28 cellular contexts compared by ENCODE assay signal in the genomic region with DNA sequence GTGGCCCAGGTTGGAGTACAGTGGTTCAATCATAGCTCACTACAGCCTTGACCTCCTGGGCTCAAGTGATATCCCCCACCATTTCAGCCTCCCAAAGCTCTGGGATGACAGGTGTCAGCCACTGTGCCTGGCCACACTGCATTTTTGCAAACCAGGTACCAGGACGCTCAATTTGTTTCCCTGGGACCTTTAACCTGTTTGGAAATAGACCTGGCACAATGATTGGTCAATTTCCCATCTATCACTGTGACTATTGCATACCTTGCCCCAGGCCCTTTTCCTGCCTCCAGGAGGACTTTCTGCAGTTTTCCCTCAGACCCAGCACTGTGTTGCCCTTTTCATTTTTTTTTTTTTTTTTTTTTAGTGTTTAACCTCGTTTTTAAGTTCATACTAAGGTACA. TPM values are rescaled to one million over a fixed set of nuclear protein-coding genes. Genes with fewer than 3 reads are reported as not detected.
"Had no signal": no experiment of that assay in that cellular context is flagged by ENCODE, and none has a peak within 500 bp of the region (broad histone marks: within the 10 kb centered on the region; RNA-seq: fewer than 3 reads in every experiment).

No MANE protein-coding gene starts in this region.

- H3K4me3 ChIP-seq: hepatocyte, left ventricle myocardium inferior, right atrium auricular region, thyroid gland had no signal

- H3K27me3 Mint-ChIP-seq: activated B cell treated with CpG ODN at 0.5 μM for 24 hours; activated CD4-positive, alpha-beta T cell treated with anti-CD3 and anti-CD28 coated beads for 36 hours; naive thymus-derived CD8-positive, alpha-beta T cell; progenitor cell of endocrine pancreas; stimulated activated naive CD8-positive, alpha-beta T cell treated with anti-CD3 and anti-CD28 coated beads, Interleukin-15, Interleukin-2, amounts not matched to agents 100 ng/mL and 50 ng/mL, for 24 hours had no signal

- H3K9me3 ChIP-seq: left ventricle myocardium inferior, right atrium auricular region, thyroid gland had no signal

- H3K27ac ChIP-seq: foreskin keratinocyte, hepatocyte, left ventricle myocardium inferior, right atrium auricular region, thyroid gland had no signal

- H3K36me3 Mint-ChIP-seq: immature natural killer cell; mesothelial cell of epicardium; naive thymus-derived CD8-positive, alpha-beta T cell had no signal

- ATAC-seq: activated CD4-positive, alpha-beta T cell treated with anti-CD3 and anti-CD28 coated beads for 36 hours; activated T-cell treated with anti-CD3 and anti-CD28 coated beads, Interleukin-2, amount 50 U/mL, for 4 hours; foreskin keratinocyte; naive thymus-derived CD8-positive, alpha-beta T cell; T-helper 17 cell had no signal

- DNase-seq: activated B cell treated with CpG ODN at 0.5 μM for 24 hours; activated CD4-positive, alpha-beta T cell treated with anti-CD3 and anti-CD28 coated beads for 36 hours; activated CD4-positive, alpha-beta T cell treated with anti-CD3 and anti-CD28 coated beads, Interleukin-2, amount 50 U/mL, for 48 hours; activated CD8-positive, alpha-beta memory T cell treated with anti-CD3 and anti-CD28 coated beads, Interleukin-2, amount 50 U/mL, for 48 hours; activated naive CD4-positive, alpha-beta T cell treated with anti-CD3 and anti-CD28 coated beads for 36 hours; activated T-cell treated with anti-CD3 and anti-CD28 coated beads, Interleukin-2, amount 50 U/mL, for 4 hours; amygdala; cortex of kidney; effector CD8-positive, alpha-beta T cell; foreskin keratinocyte; immature natural killer cell; kidney glomerular epithelial cell; left ventricle myocardium inferior; mammary epithelial cell; naive thymus-derived CD8-positive, alpha-beta T cell; stimulated activated CD4-positive, alpha-beta T cell treated with anti-CD3 and anti-CD28 coated beads, Interleukin-12 subunit alpha, Interleukin-12 subunit beta, amount 100 ng/mL, for 4 hours; stimulated activated CD4-positive, alpha-beta T cell treated with anti-CD3 and anti-CD28 coated beads, Interleukin-1b, Interleukin-23, amount 100 ng/mL, for 48 hours; substantia nigra; T-helper 17 cell; thyroid gland had no signal

- H3K36me3 ChIP-seq: left ventricle myocardium inferior, right atrium auricular region, thyroid gland had no signal

- H3K4me1 Mint-ChIP-seq: activated B cell treated with CpG ODN at 0.5 μM for 24 hours; activated CD4-positive, alpha-beta T cell treated with anti-CD3 and anti-CD28 coated beads for 36 hours; immature natural killer cell had no signal

- H3K27me3 ChIP-seq: foreskin keratinocyte, hepatocyte, right atrium auricular region, thyroid gland had no signal

- H3K4me2 ChIP-seq: hepatocyte had no signal

- H3K4me1 ChIP-seq: foreskin keratinocyte had no signal

- H3K9me3 Mint-ChIP-seq: activated B cell treated with CpG ODN at 0.5 μM for 24 hours; activated naive CD4-positive, alpha-beta T cell treated with anti-CD3 and anti-CD28 coated beads for 36 hours; activated T-cell treated with anti-CD3 and anti-CD28 coated beads, Interleukin-2, amount 50 U/mL, for 4 hours; immature natural killer cell; mesothelial cell of epicardium; naive thymus-derived CD8-positive, alpha-beta T cell; stimulated activated naive CD8-positive, alpha-beta T cell treated with anti-CD3 and anti-CD28 coated beads, Interleukin-15, Interleukin-2, amounts not matched to agents 100 ng/mL and 50 ng/mL, for 24 hours had no signal

- H3K4me3 Mint-ChIP-seq: activated B cell treated with CpG ODN at 0.5 μM for 24 hours; activated CD4-positive, alpha-beta T cell treated with anti-CD3 and anti-CD28 coated beads for 36 hours; activated naive CD4-positive, alpha-beta T cell treated with anti-CD3 and anti-CD28 coated beads for 36 hours; activated T-cell treated with anti-CD3 and anti-CD28 coated beads, Interleukin-2, amount 50 U/mL, for 4 hours; immature natural killer cell; mesothelial cell of epicardium; naive thymus-derived CD8-positive, alpha-beta T cell; stimulated activated naive CD8-positive, alpha-beta T cell treated with anti-CD3 and anti-CD28 coated beads, Interleukin-15, Interleukin-2, amounts not matched to agents 100 ng/mL and 50 ng/mL, for 24 hours; T-helper 17 cell had no signal

- H3K27ac Mint-ChIP-seq: activated B cell treated with CpG ODN at 0.5 μM for 24 hours; activated CD4-positive, alpha-beta T cell treated with anti-CD3 and anti-CD28 coated beads for 36 hours; activated naive CD4-positive, alpha-beta T cell treated with anti-CD3 and anti-CD28 coated beads for 36 hours; immature natural killer cell; mesothelial cell of epicardium; progenitor cell of endocrine pancreas; stimulated activated naive CD8-positive, alpha-beta T cell treated with anti-CD3 and anti-CD28 coated beads, Interleukin-15, Interleukin-2, amounts not matched to agents 100 ng/mL and 50 ng/mL, for 24 hours; T-helper 17 cell had no signal

- H2AFZ ChIP-seq: hepatocyte had no signal

- H3K79me2 ChIP-seq: hepatocyte had no signal

RNA-seq across cellular contexts. Expression of a gene that starts 19.0 kb away (rescaled TPM):
- total RNA-seq: glomerular endothelial cell had no signal

RNA-seq across cellular contexts. Expression of a gene that starts 33.3 kb away (rescaled TPM):
- total RNA-seq: activated B cell treated with CpG ODN at 0.5 μM for 24 hours; activated CD4-positive, alpha-beta T cell treated with anti-CD3 and anti-CD28 coated beads for 36 hours; activated CD8-positive, alpha-beta memory T cell treated with anti-CD3 and anti-CD28 coated beads for 36 hours; activated naive CD4-positive, alpha-beta T cell treated with anti-CD3 and anti-CD28 coated beads for 36 hours; left ventricle myocardium inferior; naive thymus-derived CD8-positive, alpha-beta T cell; osteocyte; T-helper 17 cell had no signal
- polyA plus RNA-seq: immature natural killer cell; naive thymus-derived CD8-positive, alpha-beta T cell had no signal

RNA-seq across cellular contexts. Expression of a gene that starts 45.1 kb away (rescaled TPM):
- total RNA-seq: activated CD8-positive, alpha-beta memory T cell treated with anti-CD3 and anti-CD28 coated beads for 36 hours; activated naive CD4-positive, alpha-beta T cell treated with anti-CD3 and anti-CD28 coated beads for 36 hours; activated T-cell treated with anti-CD3 and anti-CD28 coated beads, Interleukin-2, amount 50 U/mL, for 4 hours; foreskin keratinocyte; glomerular endothelial cell; hepatocyte; mammary epithelial cell; naive thymus-derived CD8-positive, alpha-beta T cell; osteocyte had no signal
- polyA plus RNA-seq: foreskin keratinocyte; hepatocyte; immature natural killer cell; mammary epithelial cell; naive thymus-derived CD8-positive, alpha-beta T cell had no signal
